In the genomic region with DNA sequence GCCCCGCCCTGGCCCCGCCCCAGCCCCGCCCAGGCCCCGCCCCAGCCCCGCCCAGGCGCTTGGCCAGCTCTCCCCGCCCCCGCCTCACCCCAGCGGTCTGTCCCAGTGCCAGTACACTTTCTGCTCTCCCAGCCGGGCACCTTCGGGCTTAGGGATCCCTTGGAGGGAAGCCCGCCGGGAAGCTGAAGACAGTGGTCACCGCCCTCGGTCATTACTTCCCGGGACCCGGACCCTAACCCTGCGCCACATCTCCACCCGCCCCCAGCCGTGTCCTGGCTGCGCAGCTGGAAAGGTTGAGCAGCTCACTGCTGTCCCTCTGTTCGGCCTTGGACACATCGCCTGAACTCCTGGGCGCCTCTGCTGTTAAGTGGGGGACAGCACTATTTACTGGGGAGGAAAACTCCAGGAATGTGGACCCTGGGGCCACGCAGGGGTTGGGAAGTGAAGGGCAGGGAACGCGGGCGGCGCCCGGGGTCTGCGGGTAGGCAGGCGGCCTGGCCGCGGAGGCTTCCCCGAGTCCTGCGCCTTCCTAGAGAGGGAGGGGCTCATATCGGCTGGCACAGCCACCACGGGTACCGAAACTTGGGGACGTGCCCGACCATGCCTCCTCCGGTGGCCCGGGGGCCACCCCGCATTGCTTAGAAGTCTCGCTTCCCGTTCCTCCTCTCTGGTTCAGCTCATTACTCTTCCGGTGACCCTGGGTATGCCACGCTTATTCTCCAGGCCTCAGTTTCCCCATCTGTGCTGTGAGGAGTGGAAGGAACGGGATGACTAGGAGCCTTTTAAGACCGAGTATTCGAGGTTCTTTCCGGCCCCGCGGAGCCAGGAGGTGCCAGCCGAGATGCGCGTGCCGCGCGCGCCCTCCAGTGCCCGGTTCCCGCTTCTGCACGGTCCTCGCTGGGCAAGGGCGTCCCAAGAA, we compare ENCODE assay signal across 8 cellular contexts.
A peak's percentile ranks its signal among the peaks of the same experiment; 100 is the strongest.
DNase-seq lines count a peak whose midpoint lies in the region; ATAC-seq, FAIRE-seq and TF ChIP-seq lines count a peak whose summit lies in the region.

No MANE protein-coding gene starts in this region.

- peaks cover 0 to 14% (median 2%) of the 10 kb centered on the region in 3 donors for H3K27me3 Mint-ChIP-seq in CD14-positive monocyte (ENCODE audit: low read depth in 3 of 3)

- peak; percentile 93 for TF ChIP-seq CTCF in CD14-positive monocyte (IDR thresholded peaks at IDR 0.05)
- TF ChIP-seq CTCF in epithelial cell of esophagus (IDR thresholded peaks at IDR 0.05; ENCODE audit: insufficient read depth, low read depth, low read length, missing control alignments) = peak; percentile 95

- H3K9me3 ChIP-seq in NT2/D1 (ENCODE audit: insufficient read depth, low read length) = no peaks in the 10 kb centered on the region

- H3K4me3 Mint-ChIP-seq in CD14-positive monocyte = peak overlapping the region; percentile 97 to 99

- peaks cover 20% of the 10 kb centered on the region for H3K4me1 Mint-ChIP-seq in CD14-positive monocyte

- intact Hi-C loops in CD14-positive monocyte (cut with micrococcal nuclease) = loop anchor here (5.0 kb wide), 1 partner anchor 250 kb away; no protein-coding TSS in a partner anchor

- no peaks in the 10 kb centered on the region for H3K36me3 Mint-ChIP-seq in CD14-positive monocyte

- H3K36me3 ChIP-seq in NT2/D1 (ENCODE audit: insufficient read depth, insufficient read length, low read length) = no peaks in the 10 kb centered on the region

- DNase-seq in CD14-positive monocyte (ENCODE audit: low spot score) (peak; percentile 75), GM19239 (ENCODE audit: insufficient read length, low spot score) (peak; percentile 85), NT2/D1 (ENCODE audit: low read depth, low spot score) (peak; percentile 73), activated T-cell treated with anti-CD3 and anti-CD28 coated beads for 1 hour (ENCODE audit: low read depth) (peak; percentile 75), epithelial cell of esophagus (ENCODE audit: low read depth) (peak; percentile 59), middle frontal gyrus (ENCODE audit: extremely low spot score, low spot score) (peak; percentile 76)
- DNase-seq in stimulated activated CD8-positive, alpha-beta memory T cell treated with anti-CD3 and anti-CD28 coated beads, Interleukin-15, amount 100 ng/mL, for 48 hours (ENCODE audit: low read depth in 2 of 2) = peak; percentile 59 to 64

- H3K4me1 ChIP-seq in NT2/D1 (ENCODE audit: insufficient read depth, insufficient read length) = peaks cover 6% of the 10 kb centered on the region

- peak overlapping the region; percentile 95 for H3K9ac ChIP-seq in NT2/D1 (ENCODE audit: insufficient read length, low read depth)

- H3K4me3 ChIP-seq in NT2/D1 (ENCODE audit: insufficient read length, low read depth) (peak overlapping the region; percentile 81), epithelial cell of esophagus (ENCODE audit: low read length) (peak overlapping the region; percentile 44)

- H3K27me3 ChIP-seq in NT2/D1 (ENCODE audit: insufficient read depth, insufficient read length) = peaks cover 18% of the 10 kb centered on the region

- peak overlapping the region in 6 of 7 donors; percentile 23 to 93 (median 60) for H3K27ac Mint-ChIP-seq in CD14-positive monocyte

- peaks cover 0 to 1% (median 0%) of the 10 kb centered on the region in 7 donors for H3K9me3 Mint-ChIP-seq in CD14-positive monocyte

- FAIRE-seq in GM19239 (lab: Jason Lieb, UNC) = peak; percentile 73

- ATAC-seq in HG03432 (IDR thresholded peaks at IDR 0.05; ENCODE audit: unreplicated experiment) = peak; percentile 89

Comparison
In these comparisons a context has a peak if more than half of its experiments do, and no peak if none do; other contexts are left out.
1. Peak in every context shown above with its lines: DNase-seq, ATAC-seq and H3K4me3 ChIP-seq.